In genomic region chr7:101823596-101823995, GRCh38 we compare ENCODE assay signal across 1 cellular context.
TF ChIP-seq lines count a peak whose summit lies in the region.

No MANE protein-coding gene starts in this region.

TF ChIP-seq in GM23338, 12 proteins besides CTCF, POLR2A, EP300 and RAD21 (continued from another document):
- TF ChIP-seq EZH2 (IDR thresholded peaks at IDR 0.05; ENCODE audit: low read depth, unreplicated experiment) (no peak), STAT1 (IDR thresholded peaks at IDR 0.05; ENCODE audit: unreplicated experiment) (no peak), CREB1 (CRISPR knock-in tag; IDR thresholded peaks at IDR 0.05; ENCODE audit: low read depth) (no peak), ZNF114 (CRISPR knock-in tag; IDR thresholded peaks at IDR 0.05) (no peak)
